Comparison of ENCODE assay signal across 15 cellular contexts in genomic region chr3:73710340-73710739, GRCh38.
DNase-seq lines count a peak whose midpoint lies in the region; ATAC-seq, FAIRE-seq and TF ChIP-seq lines count a peak whose summit lies in the region.
"Had no signal": no experiment of that assay in that cellular context is flagged by ENCODE, and none has a peak within 500 bp of the region (broad histone marks: within the 10 kb centered on the region; RNA-seq: fewer than 3 reads in every experiment).

No MANE protein-coding gene starts in this region.

- no peaks in the 10 kb centered on the region for H4K20me1 ChIP-seq in astrocyte (ENCODE audit: insufficient read depth, low read length)
- H4K20me1 ChIP-seq: BLaER1 had no signal

- H3K27ac Mint-ChIP-seq in astrocyte (ENCODE audit: unreplicated experiment): no peak overlapping the region
- H3K27ac Mint-ChIP-seq: CD8-positive, alpha-beta memory T cell; HFFc6 had no signal

- no peaks in the 10 kb centered on the region for H3K4me1 Mint-ChIP-seq in astrocyte (ENCODE audit: low read depth, unreplicated experiment)
- H3K4me1 Mint-ChIP-seq: CD8-positive, alpha-beta memory T cell had no signal

- H2AK5ac ChIP-seq in neuronal stem cell (ENCODE audit: low read depth, low read length): no peak overlapping the region

- no peak overlapping the region for H3K4me3 Mint-ChIP-seq in astrocyte (ENCODE audit: unreplicated experiment)
- H3K4me3 Mint-ChIP-seq: CD8-positive, alpha-beta memory T cell; HFFc6 had no signal

- no CpG with 5 or more reads among the region's 1 CpG for WGBS in neuronal stem cell (ENCODE audit: extremely low coverage in 2 of 2, insufficient read length in 2 of 2, insufficient replicate concordance in 1 of 2), 2 donors

- no peak overlapping the region for H2BK120ac ChIP-seq in neuronal stem cell (ENCODE audit: low read depth, low read length)

- no peaks in the 10 kb centered on the region for H3K79me1 ChIP-seq in neuronal stem cell (ENCODE audit: low read depth, low read length)

- ATAC-seq in esophagus mucosa: peak; percentile 94

- H3K36me3 ChIP-seq in astrocyte (ENCODE audit: insufficient read depth, low read length): no peaks in the 10 kb centered on the region
- no peaks in the 10 kb centered on the region for H3K36me3 ChIP-seq in neuronal stem cell (replicated peaks in 1 of 2; ENCODE audit: control insufficient read depth in 2 of 2, insufficient read depth in 2 of 2, low read length in 2 of 2)
- H3K36me3 ChIP-seq: BLaER1 had no signal

- H3K9me3 ChIP-seq in astrocyte (ENCODE audit: insufficient read depth, low read depth, low read length) (no peaks in the 10 kb centered on the region), neuronal stem cell (replicated peaks in 1 of 2; ENCODE audit: control insufficient read depth in 2 of 2, insufficient read depth in 1 of 2, low read depth in 1 of 2, low read length in 2 of 2) (no peaks in the 10 kb centered on the region)
- H3K9me3 ChIP-seq: BLaER1, Caco-2 had no signal

- H2AFZ ChIP-seq in astrocyte (ENCODE audit: low read depth, low read length) (no peak overlapping the region), neuronal stem cell (ENCODE audit: low read length) (peak overlapping the region; percentile 20)

- no peak overlapping the region for H3K4ac ChIP-seq in neuronal stem cell (ENCODE audit: low read length)

- H4K8ac ChIP-seq in neuronal stem cell (ENCODE audit: low read depth, low read length): no peak overlapping the region

- no peak overlapping the region for H2BK12ac ChIP-seq in neuronal stem cell (ENCODE audit: low read length)

- TF ChIP-seq CTCF in astrocyte (IDR thresholded peaks at IDR 0.05; ENCODE audit: insufficient read depth, low read depth, low read length): no peak

- no peak overlapping the region for H3K14ac ChIP-seq in neuronal stem cell (ENCODE audit: low read length)

- peak; percentile 66 for FAIRE-seq in astrocyte (lab: Jason Lieb, UNC)

- H3K27ac ChIP-seq in astrocyte (ENCODE audit: low read depth, low read length) (no peak overlapping the region), neuronal stem cell (replicated peaks; ENCODE audit: low read length) (no peak overlapping the region)
- H3K27ac ChIP-seq: BLaER1, HL-60 had no signal

- H3K27me3 ChIP-seq in astrocyte (ENCODE audit: insufficient read depth, low read length) (no peaks in the 10 kb centered on the region), neuronal stem cell (ENCODE audit: control insufficient read depth in 3 of 3, insufficient read depth in 3 of 3, low read depth in 1 of 3, low read length in 3 of 3) (no peaks in the 10 kb centered on the region)
- H3K27me3 ChIP-seq: BLaER1 had no signal

- no peak overlapping the region for H3K4me2 ChIP-seq in astrocyte (ENCODE audit: low read length)
- no peak overlapping the region for H3K4me2 ChIP-seq in neuronal stem cell (ENCODE audit: insufficient read depth, low read length, poor library complexity, severe bottlenecking)
- H3K4me2 ChIP-seq: BLaER1 had no signal

- no peak overlapping the region for H3K23ac ChIP-seq in neuronal stem cell (ENCODE audit: low read depth, low read length, poor library complexity)

- H3K36me3 Mint-ChIP-seq in astrocyte (ENCODE audit: low read depth, unreplicated experiment): no peaks in the 10 kb centered on the region

- H3K9me3 Mint-ChIP-seq in astrocyte (ENCODE audit: unreplicated experiment): peaks cover 2% of the 10 kb centered on the region
- H3K9me3 Mint-ChIP-seq: HFFc6 had no signal

- no peak overlapping the region for H3K18ac ChIP-seq in neuronal stem cell (ENCODE audit: low read length)

- H3K27me3 Mint-ChIP-seq in astrocyte (ENCODE audit: low read depth, unreplicated experiment): peaks cover 2% of the 10 kb centered on the region

- H2BK15ac ChIP-seq in neuronal stem cell (ENCODE audit: low read length): no peak overlapping the region

- no peak for DNase-seq in astrocyte (ENCODE audit: low read depth)
- no peak for DNase-seq in neuronal stem cell (ENCODE audit: low spot score)
- peak; percentile 24 for DNase-seq in stromal cell of bone marrow (ENCODE audit: low read depth)
- no peak for DNase-seq in anterior cingulate cortex (lab: John Stamatoyannopoulos, UW)
- no peak for DNase-seq in NCI-H2196 (lab: John Stamatoyannopoulos, UW; ENCODE audit: unreplicated experiment)
- no peak for DNase-seq in A172 (ENCODE audit: low spot score)
- DNase-seq: AML-193; Caco-2; CD8-positive, alpha-beta memory T cell; GF-D8; HCEC 1CT; HFFc6 had no signal

- H3K4me1 ChIP-seq in astrocyte (ENCODE audit: insufficient read depth, low read length) (peaks cover 6% of the 10 kb centered on the region), neuronal stem cell (ENCODE audit: control insufficient read depth in 2 of 2, insufficient read depth in 1 of 2, low read depth in 1 of 2, low read length in 2 of 2) (no peaks in the 10 kb centered on the region)
- H3K4me1 ChIP-seq: BLaER1 had no signal

- H3K79me2 ChIP-seq in astrocyte (ENCODE audit: insufficient read depth, low read length): no peaks in the 10 kb centered on the region

- no peak overlapping the region for H2BK5ac ChIP-seq in neuronal stem cell (ENCODE audit: low read length)

- no peak overlapping the region for H3K4me3 ChIP-seq in astrocyte (ENCODE audit: insufficient read depth, low read depth, low read length)
- no peak overlapping the region for H3K4me3 ChIP-seq in neuronal stem cell (ENCODE audit: low read length in 2 of 2)
- H3K4me3 ChIP-seq: BLaER1 had no signal

- no peak overlapping the region for H4K91ac ChIP-seq in neuronal stem cell (ENCODE audit: low read depth, low read length, poor library complexity)

- H3K9ac ChIP-seq in astrocyte (ENCODE audit: low read length) (no peak overlapping the region), neuronal stem cell (ENCODE audit: low read depth, low read length, poor library complexity) (no peak overlapping the region)
- H3K9ac ChIP-seq: BLaER1 had no signal
